Comparison of ENCODE assay signal across 23 cellular contexts in genomic region chr3:129684270-129684669, GRCh38.
A peak's percentile ranks its signal among the peaks of the same experiment; 100 is the strongest.
DNase-seq lines count a peak whose midpoint lies in the region; ATAC-seq, FAIRE-seq and TF ChIP-seq lines count a peak whose summit lies in the region.
"Had no signal": no experiment of that assay in that cellular context is flagged by ENCODE, and none has a peak within 500 bp of the region (broad histone marks: within the 10 kb centered on the region; RNA-seq: fewer than 3 reads in every experiment).

No MANE protein-coding gene starts in this region.

- no peaks in the 10 kb centered on the region for H3K27me3 Mint-ChIP-seq in neural progenitor cell (ENCODE audit: insufficient read depth, low read depth)
- H3K27me3 Mint-ChIP-seq: CD4-positive, CD25-positive, alpha-beta regulatory T cell had no signal

- in situ Hi-C loops in HepG2 (cut with HindIII; ENCODE audit: extremely low pct_ligation_motif_present, low pct_unique_long_range_greater_than_20kb) = no loop called here

- POLR2A ChIA-PET in HepG2 (lab: Yijun Ruan, JAX) (no interaction called here), RWPE1 (lab: Yijun Ruan, JAX; ENCODE audit: low non-redundant PET) (no interaction called here)

- H3K79me2 ChIP-seq in HepG2 (ENCODE audit: insufficient read depth, low read length) (peaks cover 86% of the 10 kb centered on the region), neural progenitor cell (ENCODE audit: low read depth) (peaks cover 89% of the 10 kb centered on the region)

- H3K27ac ChIP-seq in HepG2 (ENCODE audit: extremely low read length, insufficient read depth, low read length) (no peak overlapping the region), right lobe of liver (no peak overlapping the region), neural progenitor cell (no peak overlapping the region), RWPE1 (no peak overlapping the region)
- H3K27ac ChIP-seq: HL-60, SK-N-MC had no signal

- H3K9me3 Mint-ChIP-seq in neural progenitor cell = peaks cover 6% of the 10 kb centered on the region
- H3K9me3 Mint-ChIP-seq: CD4-positive, CD25-positive, alpha-beta regulatory T cell had no signal

- TF ChIP-seq RAD21 in HepG2 (CRISPR knock-in tag; IDR thresholded peaks at IDR 0.05) = no peak

- no peak overlapping the region for H3K4me3 Mint-ChIP-seq in neural progenitor cell
- H3K4me3 Mint-ChIP-seq: CD4-positive, CD25-positive, alpha-beta regulatory T cell had no signal

- peaks cover 6% of the 10 kb centered on the region for H3K36me3 Mint-ChIP-seq in neural progenitor cell
- H3K36me3 Mint-ChIP-seq: CD4-positive, CD25-positive, alpha-beta regulatory T cell had no signal

- TF ChIP-seq CTCF in HepG2 (CRISPR knock-in tag; IDR thresholded peaks at IDR 0.05) = no peak
- no peak for TF ChIP-seq CTCF in right lobe of liver (IDR thresholded peaks at IDR 0.05)
- TF ChIP-seq CTCF in neural progenitor cell (IDR thresholded peaks at IDR 0.05) = no peak
- TF ChIP-seq CTCF in RWPE1 (conservative IDR thresholded peaks at IDR 0.05; ENCODE audit: low read depth) = no peak

- no peak for FAIRE-seq in HepG2 (lab: Jason Lieb, UNC)

- peak overlapping the region; percentile 3 to 32 (median 23); a peak in 2 of 6 replicates for H3K4me3 ChIP-seq in HepG2 (replicated peaks in 1 of 3; ENCODE audit: insufficient read depth in 1 of 3, low read depth in 2 of 3, low read length in 3 of 3)
- no peak overlapping the region for H3K4me3 ChIP-seq in right lobe of liver
- H3K4me3 ChIP-seq in neural progenitor cell = no peak overlapping the region
- H3K4me3 ChIP-seq: HAP-1, SK-N-MC had no signal

- H3K4me2 ChIP-seq in HepG2 (ENCODE audit: low read depth, low read length) = peak overlapping the region; percentile 78
- peak overlapping the region; percentile 21 for H3K4me2 ChIP-seq in neural progenitor cell

- H3K27me3 ChIP-seq in HepG2 (ENCODE audit: control insufficient read depth in 1 of 2, insufficient read depth in 2 of 2, low read length in 2 of 2) = no peaks in the 10 kb centered on the region; a peak in 1 of 5 replicates
- no peaks in the 10 kb centered on the region for H3K27me3 ChIP-seq in right lobe of liver
- H3K27me3 ChIP-seq in neural progenitor cell = no peaks in the 10 kb centered on the region
- H3K27me3 ChIP-seq: BE2C had no signal

- H3K9me3 ChIP-seq in HepG2 (ENCODE audit: low read length) (no peaks in the 10 kb centered on the region), right lobe of liver (no peaks in the 10 kb centered on the region), neural progenitor cell (ENCODE audit: low read depth) (no peaks in the 10 kb centered on the region)
- H3K9me3 ChIP-seq: BE2C, HAP-1 had no signal

- DNase-seq in HepG2 (ENCODE audit: low spot score) (no peak), right lobe of liver (no peak), NCI-H526 (lab: John Stamatoyannopoulos, UW) (peak; percentile 49 to 68), neural progenitor cell (ENCODE audit: low spot score) (no peak), NCI-H187 (lab: John Stamatoyannopoulos, UW) (no peak), RWPE1 (ENCODE audit: low spot score) (no peak), glomerular visceral epithelial cell (ENCODE audit: extremely low spot score) (no peak)
- DNase-seq: BE2C; CD4-positive, CD25-positive, alpha-beta regulatory T cell; DMS153; GF-D8; IMR-90; MM.1S; NCI-H1092; NCI-H1436 treated with DMSO at 0.1 percent for 48 hours; NCI-H2107; NCI-H345; NCI-H524 treated with DMSO at 0.1 percent for 48 hours; OCI-M1; SHP77 had no signal

- TF ChIP-seq POLR2A in HepG2 (IDR thresholded peaks at IDR 0.05; ENCODE audit: insufficient read depth in 1 of 2, low read depth in 2 of 2, low read length in 2 of 2) = no peak
- no peak for TF ChIP-seq POLR2A in right lobe of liver (IDR thresholded peaks at IDR 0.05)

- H3K9ac ChIP-seq in HepG2 (ENCODE audit: insufficient read depth, low read depth, low read length) (no peak overlapping the region), neural progenitor cell (no peak overlapping the region)

- H2AFZ ChIP-seq in HepG2 (ENCODE audit: low read length) (no peak overlapping the region), neural progenitor cell (replicated peaks) (no peak overlapping the region)

- no TSS peak for BruUV-seq in HepG2 (replicated peaks; lab: Mats Ljungman, UMichigan)

- H3K4me1 Mint-ChIP-seq in neural progenitor cell = peaks cover 32% of the 10 kb centered on the region

- H3K36me3 ChIP-seq in HepG2 (replicated peaks in 1 of 2; ENCODE audit: control insufficient read depth in 1 of 2, insufficient read depth in 2 of 2, low read length in 2 of 2) (no peaks in the 10 kb centered on the region; a peak in 2 of 5 replicates), right lobe of liver (no peaks in the 10 kb centered on the region), neural progenitor cell (no peaks in the 10 kb centered on the region)
- H3K36me3 ChIP-seq: BE2C, HAP-1 had no signal

- no peak overlapping the region for H3K27ac Mint-ChIP-seq in neural progenitor cell
- H3K27ac Mint-ChIP-seq: CD4-positive, CD25-positive, alpha-beta regulatory T cell had no signal

- WGBS in HepG2 (ENCODE audit: low lambda C conversion rate) = 97% methylated on average over 3 of the region's 3 CpGs
- 83% methylated on average over 3 of the region's 3 CpGs for WGBS in right lobe of liver (ENCODE audit: insufficient coverage, low coverage, low lambda C conversion rate, missing lambda C conversion rate)

- H4K20me1 ChIP-seq in HepG2 (ENCODE audit: insufficient read depth, low read length) (0 out of 2 replicates have a peak, but pooled peaks cover 4% of the 10 kb centered on the region), neural progenitor cell (ENCODE audit: low read depth) (no peaks in the 10 kb centered on the region)

- ATAC-seq in HepG2 (no peak), right lobe of liver (no peak)

- H3K4me1 ChIP-seq in HepG2 (ENCODE audit: insufficient read depth, low read length) (peaks cover 59% of the 10 kb centered on the region), right lobe of liver (peaks cover 0 to 28% (median 5%) of the 10 kb centered on the region in 4 donors), neural progenitor cell (peaks cover 50% of the 10 kb centered on the region)

- TF ChIP-seq EP300 in HepG2 (IDR thresholded peaks at IDR 0.05; ENCODE audit: low read depth in 2 of 2, low read length in 2 of 2) (no peak), HepG2 (CRISPR knock-in tag; IDR thresholded peaks at IDR 0.05; ENCODE audit: borderline replicate concordance) (no peak)

- peaks cover 27% of the 10 kb centered on the region for H3F3A ChIP-seq in neural progenitor cell (ENCODE audit: low read depth)

- CTCF ChIA-PET in HepG2 (lab: Yijun Ruan, JAX; ENCODE audit: low intra/inter-chr PET ratio, low total read pairs) (no interaction called here), RWPE1 (lab: Yijun Ruan, JAX) (no interaction called here)

- intact Hi-C loops in HepG2 (cut with micrococcal nuclease; ENCODE audit: unreplicated experiment) (no loop called here), right lobe of liver (cut with DNase I) (no loop called here)

TF ChIP-seq in HepG2, 621 proteins besides CTCF, POLR2A, EP300 and RAD21 (continues in another document):
- TF ChIP-seq ZNF501 (CRISPR knock-in tag; IDR thresholded peaks at IDR 0.05) (no peak), THAP9 (CRISPR knock-in tag; IDR thresholded peaks at IDR 0.05; ENCODE audit: borderline replicate concordance) (no peak), HOXA7 (CRISPR knock-in tag; IDR thresholded peaks at IDR 0.05) (no peak), RXRB (CRISPR knock-in tag; IDR thresholded peaks at IDR 0.05; ENCODE audit: borderline replicate concordance) (no peak), NAIF1 (CRISPR knock-in tag; IDR thresholded peaks at IDR 0.05; ENCODE audit: borderline replicate concordance) (no peak), SETDB1 (CRISPR knock-in tag; IDR thresholded peaks at IDR 0.05; ENCODE audit: borderline replicate concordance) (no peak), SALL1 (CRISPR knock-in tag; IDR thresholded peaks at IDR 0.05) (no peak), SIX4 (CRISPR knock-in tag; IDR thresholded peaks at IDR 0.05) (no peak)

Comparison
In these comparisons a context has a peak if more than half of its experiments do, and no peak if none do; other contexts are left out.
1. H3K4me3 ChIP-seq: peak in HepG2 (3 of 3); none in right lobe of liver (0 of 3) and neural progenitor cell (single experiment).
2. DNase-seq: peak in NCI-H526 (2 of 2); none in HepG2 (single experiment), right lobe of liver (0 of 3), neural progenitor cell (single experiment), NCI-H187 (0 of 2), RWPE1 (single experiment) and glomerular visceral epithelial cell (single experiment).